1 cellular context compared by ENCODE assay signal in the genomic region with DNA sequence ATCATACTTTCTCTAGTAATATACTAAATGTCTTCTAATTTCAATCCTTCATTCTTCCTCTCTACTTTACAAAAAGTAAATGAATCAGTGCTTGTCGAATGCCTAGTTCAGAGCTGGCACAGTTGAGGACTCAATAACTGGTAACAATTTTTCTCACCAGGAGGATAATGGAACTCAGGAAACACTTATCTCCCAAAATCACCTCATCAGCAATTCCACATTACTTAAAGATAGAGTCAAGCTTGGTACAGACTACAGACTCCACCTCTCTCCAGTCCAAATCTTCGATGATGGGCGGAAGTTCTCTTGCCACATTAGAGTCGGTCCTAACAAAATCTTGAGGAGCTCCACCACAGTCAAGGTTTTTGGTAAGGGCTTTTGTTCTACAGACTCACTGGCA.
TF ChIP-seq lines count a peak whose summit lies in the region.

No MANE protein-coding gene starts in this region.

TF ChIP-seq in IMR-90, 13 proteins besides CTCF, POLR2A, EP300 and RAD21:
- TF ChIP-seq, protein P1, sequence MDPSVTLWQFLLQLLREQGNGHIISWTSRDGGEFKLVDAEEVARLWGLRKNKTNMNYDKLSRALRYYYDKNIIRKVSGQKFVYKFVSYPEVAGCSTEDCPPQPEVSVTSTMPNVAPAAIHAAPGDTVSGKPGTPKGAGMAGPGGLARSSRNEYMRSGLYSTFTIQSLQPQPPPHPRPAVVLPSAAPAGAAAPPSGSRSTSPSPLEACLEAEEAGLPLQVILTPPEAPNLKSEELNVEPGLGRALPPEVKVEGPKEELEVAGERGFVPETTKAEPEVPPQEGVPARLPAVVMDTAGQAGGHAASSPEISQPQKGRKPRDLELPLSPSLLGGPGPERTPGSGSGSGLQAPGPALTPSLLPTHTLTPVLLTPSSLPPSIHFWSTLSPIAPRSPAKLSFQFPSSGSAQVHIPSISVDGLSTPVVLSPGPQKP (IDR thresholded peaks at IDR 0.05; ENCODE audit: borderline replicate concordance, low read depth, low read length) = no peak
- TF ChIP-seq USF2 (IDR thresholded peaks at IDR 0.05; ENCODE audit: low read depth, low read length) (no peak), NFE2L2 (IDR thresholded peaks at IDR 0.05; ENCODE audit: low read depth, low read length) (no peak), RFX5 (IDR thresholded peaks at IDR 0.05; ENCODE audit: low read depth, low read length) (no peak), MXI1 (IDR thresholded peaks at IDR 0.05; ENCODE audit: borderline replicate concordance, low read depth, low read length) (no peak), CHD1 (IDR thresholded peaks at IDR 0.05; ENCODE audit: low read depth, low read length) (no peak), CEBPB (IDR thresholded peaks at IDR 0.05; ENCODE audit: low read depth, low read length) (no peak), BHLHE40 (IDR thresholded peaks at IDR 0.05; ENCODE audit: low read depth, low read length) (no peak), MAZ (IDR thresholded peaks at IDR 0.05; ENCODE audit: borderline replicate concordance, low read depth, low read length) (no peak), FOS (IDR thresholded peaks at IDR 0.05; ENCODE audit: low read depth, low read length) (no peak), MAFK (IDR thresholded peaks at IDR 0.05; ENCODE audit: low read depth, low read length) (no peak), RCOR1 (IDR thresholded peaks at IDR 0.05; ENCODE audit: insufficient replicate concordance, low read length) (no peak), SMC3 (IDR thresholded peaks at IDR 0.05; ENCODE audit: low read depth, low read length) (no peak)
